ENCODE assay signal across 15 cellular contexts in genomic region chr5:139925650-139926640, GRCh38.
A peak's percentile ranks its signal among the peaks of the same experiment; 100 is the strongest.
DNase-seq lines count a peak whose midpoint lies in the region; ATAC-seq lines count a peak whose summit lies in the region.
"Had no signal": no experiment of that assay in that cellular context is flagged by ENCODE, and none has a peak within 500 bp of the region (broad histone marks: within the 10 kb centered on the region; RNA-seq: fewer than 3 reads in every experiment).

No MANE protein-coding gene starts in this region.

- H3K4me3 Mint-ChIP-seq in activated CD4-positive, alpha-beta T cell treated with anti-CD3 and anti-CD28 coated beads, Interleukin-2, amount 10 ng/mL, durations not matched to agents 7 days and 5 days = no peak overlapping the region
- H3K4me3 Mint-ChIP-seq in effector memory CD8-positive, alpha-beta T cell = peak overlapping the region; percentile 53 to 68
- H3K4me3 Mint-ChIP-seq: activated naive CD4-positive, alpha-beta T cell treated with anti-CD3 and anti-CD28 coated beads, Interleukin-2, amount 50 U/mL, for 24 hours; CD4-positive, alpha-beta T cell; endodermal cell had no signal

- H3K36me3 ChIP-seq in MG63 = no peaks in the 10 kb centered on the region
- H3K36me3 ChIP-seq: ovary, uterus had no signal

- H3K27ac Mint-ChIP-seq in activated CD4-positive, alpha-beta T cell treated with anti-CD3 and anti-CD28 coated beads, Interleukin-2, amount 10 ng/mL, durations not matched to agents 7 days and 5 days = peak overlapping the region; percentile 68
- H3K27ac Mint-ChIP-seq in effector memory CD8-positive, alpha-beta T cell = peak overlapping the region; percentile 84 to 90
- H3K27ac Mint-ChIP-seq: activated naive CD4-positive, alpha-beta T cell treated with anti-CD3 and anti-CD28 coated beads, Interleukin-2, amount 50 U/mL, for 24 hours; CD4-positive, alpha-beta T cell; endodermal cell had no signal

- no peaks in the 10 kb centered on the region for H3K9me3 ChIP-seq in MG63
- H3K9me3 ChIP-seq: ovary, uterus had no signal

- H3K36me3 Mint-ChIP-seq in activated CD4-positive, alpha-beta T cell treated with anti-CD3 and anti-CD28 coated beads, Interleukin-2, amount 10 ng/mL, durations not matched to agents 7 days and 5 days (ENCODE audit: low read depth) = no peaks in the 10 kb centered on the region
- H3K36me3 Mint-ChIP-seq in effector memory CD8-positive, alpha-beta T cell (ENCODE audit: insufficient read depth) = peaks cover 3% of the 10 kb centered on the region
- H3K36me3 Mint-ChIP-seq: activated naive CD4-positive, alpha-beta T cell treated with anti-CD3 and anti-CD28 coated beads, Interleukin-2, amount 50 U/mL, for 24 hours had no signal

- H3K4me3 ChIP-seq in MG63 = no peak overlapping the region
- H3K4me3 ChIP-seq: ovary, uterus had no signal

- peak; percentile 96 for ATAC-seq in effector memory CD8-positive, alpha-beta T cell (replicated peaks)
- ATAC-seq in GM18861 (IDR thresholded peaks at IDR 0.05; ENCODE audit: unreplicated experiment) = no peak

- no peaks in the 10 kb centered on the region for H3K9me3 Mint-ChIP-seq in activated CD4-positive, alpha-beta T cell treated with anti-CD3 and anti-CD28 coated beads, Interleukin-2, amount 10 ng/mL, durations not matched to agents 7 days and 5 days
- no peaks in the 10 kb centered on the region for H3K9me3 Mint-ChIP-seq in effector memory CD8-positive, alpha-beta T cell
- H3K9me3 Mint-ChIP-seq: activated naive CD4-positive, alpha-beta T cell treated with anti-CD3 and anti-CD28 coated beads, Interleukin-2, amount 50 U/mL, for 24 hours; CD4-positive, alpha-beta T cell; endodermal cell had no signal

- H3K4me1 Mint-ChIP-seq in activated CD4-positive, alpha-beta T cell treated with anti-CD3 and anti-CD28 coated beads, Interleukin-2, amount 10 ng/mL, durations not matched to agents 7 days and 5 days = no peaks in the 10 kb centered on the region
- H3K4me1 Mint-ChIP-seq in effector memory CD8-positive, alpha-beta T cell (ENCODE audit: low read depth in 2 of 2) = peaks cover 27 to 45% of the 10 kb centered on the region in 2 donors
- H3K4me1 Mint-ChIP-seq: activated naive CD4-positive, alpha-beta T cell treated with anti-CD3 and anti-CD28 coated beads, Interleukin-2, amount 50 U/mL, for 24 hours had no signal

- no peak for DNase-seq in activated CD4-positive, alpha-beta T cell treated with anti-CD3 and anti-CD28 coated beads, Interleukin-2, amount 10 ng/mL, durations not matched to agents 7 days and 5 days
- no peak for DNase-seq in activated CD4-positive, alpha-beta T cell treated with anti-CD3 and anti-CD28 coated beads for 4 hours
- DNase-seq in MG63 (peak; percentile 41), T-helper 9 cell (no peak), epidermal melanocyte (ENCODE audit: insufficient read length, low spot score) (no peak)
- DNase-seq in effector memory CD8-positive, alpha-beta T cell = peak; percentile 44 to 52 (median 47)
- DNase-seq in stimulated activated CD8-positive, alpha-beta memory T cell treated with anti-CD3 and anti-CD28 coated beads, Interleukin-7, amount 100 ng/mL, for 4 hours (ENCODE audit: low read depth in 2 of 2) = peak; percentile 6 to 17
- DNase-seq: CD4-positive, alpha-beta T cell; DND-41; endodermal cell; ovary; stimulated activated naive CD4-positive, alpha-beta T cell; uterus had no signal

- peaks cover 31% of the 10 kb centered on the region for H3K27me3 Mint-ChIP-seq in activated CD4-positive, alpha-beta T cell treated with anti-CD3 and anti-CD28 coated beads, Interleukin-2, amount 10 ng/mL, durations not matched to agents 7 days and 5 days
- H3K27me3 Mint-ChIP-seq in effector memory CD8-positive, alpha-beta T cell = peaks cover under 1 to 19% of the 10 kb centered on the region in 2 donors

- H3K27me3 ChIP-seq in MG63 = no peaks in the 10 kb centered on the region
- H3K27me3 ChIP-seq: ovary, uterus had no signal

- CTCF ChIA-PET in activated CD4-positive, alpha-beta T cell treated with anti-CD3 and anti-CD28 coated beads, Interleukin-2, amount 10 ng/mL, durations not matched to agents 7 days and 5 days (lab: Charles Lee) = interaction anchor here (1.4 kb wide), 1 partner anchor 12 kb away, joined by 4 read pairs; no protein-coding TSS in a partner anchor

- POLR2A ChIA-PET in activated CD4-positive, alpha-beta T cell treated with anti-CD3 and anti-CD28 coated beads, Interleukin-2, amount 10 ng/mL, durations not matched to agents 7 days and 5 days (lab: Charles Lee) = no interaction called here

Comparison
In these comparisons a context has a peak if more than half of its experiments do, and no peak if none do; other contexts are left out.
1. DNase-seq: peak in MG63 (single experiment), effector memory CD8-positive, alpha-beta T cell (3 of 3) and stimulated activated CD8-positive, alpha-beta memory T cell treated with anti-CD3 and anti-CD28 coated beads, Interleukin-7, amount 100 ng/mL, for 4 hours (2 of 2); none in activated CD4-positive, alpha-beta T cell treated with anti-CD3 and anti-CD28 coated beads, Interleukin-2, amount 10 ng/mL, durations not matched to agents 7 days and 5 days (single experiment), activated CD4-positive, alpha-beta T cell treated with anti-CD3 and anti-CD28 coated beads for 4 hours (0 of 2), T-helper 9 cell (single experiment) and epidermal melanocyte (single experiment).